In the genomic region with DNA sequence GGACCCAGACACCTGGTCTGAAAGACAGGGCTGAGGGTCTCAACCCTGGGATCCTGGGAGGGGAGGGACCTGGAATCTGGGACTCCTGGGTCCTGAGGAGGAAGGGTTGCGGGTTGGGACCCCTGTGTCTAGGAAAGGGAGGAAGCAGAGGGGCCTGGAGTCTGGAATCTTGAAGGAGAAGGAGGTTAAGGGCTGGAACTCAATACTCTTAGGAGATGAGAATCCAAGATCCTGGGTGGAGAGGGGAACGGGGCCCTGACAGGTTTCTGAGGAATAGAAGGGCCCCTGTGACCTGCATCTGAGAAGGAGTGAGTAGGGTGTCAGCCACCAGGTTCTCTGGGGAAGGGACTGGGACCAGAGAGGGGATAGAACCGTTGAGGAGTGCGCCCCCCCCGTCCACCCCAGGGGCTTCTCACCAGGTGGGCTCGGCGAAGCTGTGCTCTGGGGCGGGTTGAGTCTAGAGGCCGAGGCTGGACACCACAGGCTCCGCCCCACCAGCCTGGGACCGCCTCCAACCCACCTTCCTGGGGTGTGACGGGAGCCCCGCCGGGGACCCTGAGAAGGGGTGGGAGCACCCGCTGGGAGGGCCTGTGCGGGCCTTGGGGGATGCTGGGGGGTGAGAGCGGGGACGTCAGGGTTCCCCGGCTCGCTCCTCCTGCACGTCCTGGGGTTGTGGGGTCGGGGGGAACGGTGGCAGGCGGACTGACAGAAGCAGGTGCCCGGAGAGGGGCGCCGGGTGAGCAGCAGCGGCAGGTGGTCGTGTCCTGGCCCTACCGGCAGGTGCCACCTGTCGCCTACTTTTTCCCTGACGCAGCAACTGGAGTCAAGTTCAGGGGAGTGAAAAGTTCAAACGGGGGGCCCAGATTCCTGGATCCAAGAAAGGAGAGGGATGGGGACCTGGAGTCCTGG, we compare ENCODE assay signal across 1 cellular context.
A peak's percentile ranks its signal among the peaks of the same experiment; 100 is the strongest.
TF ChIP-seq lines count a peak whose summit lies in the region.

A gene with protein sequence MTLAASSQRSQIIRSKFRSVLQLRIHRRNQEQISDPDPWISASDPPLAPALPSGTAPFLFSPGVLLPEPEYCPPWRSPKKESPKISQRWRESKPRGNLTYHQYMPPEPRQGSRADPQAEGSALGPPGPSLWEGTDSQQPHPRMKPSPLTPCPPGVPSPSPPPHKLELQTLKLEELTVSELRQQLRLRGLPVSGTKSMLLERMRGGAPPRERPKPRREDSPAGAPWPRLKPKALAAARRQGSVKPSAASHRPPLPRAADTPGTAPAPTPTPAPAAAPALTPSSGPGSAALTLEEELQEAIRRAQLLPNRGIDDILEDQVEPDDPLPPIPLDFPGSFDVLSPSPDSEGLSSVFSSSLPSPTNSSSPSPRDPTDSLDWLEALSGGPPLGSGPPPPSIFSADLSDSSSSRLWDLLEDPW (minus strand): TSS at position 463 of the 909 bp plus-strand sequence. CDS start 694 bp downstream, outside the sequence.

TF ChIP-seq in HepG2, 621 proteins besides CTCF, POLR2A, EP300 and RAD21 (continued from another document):
- TF ChIP-seq, protein P1, sequence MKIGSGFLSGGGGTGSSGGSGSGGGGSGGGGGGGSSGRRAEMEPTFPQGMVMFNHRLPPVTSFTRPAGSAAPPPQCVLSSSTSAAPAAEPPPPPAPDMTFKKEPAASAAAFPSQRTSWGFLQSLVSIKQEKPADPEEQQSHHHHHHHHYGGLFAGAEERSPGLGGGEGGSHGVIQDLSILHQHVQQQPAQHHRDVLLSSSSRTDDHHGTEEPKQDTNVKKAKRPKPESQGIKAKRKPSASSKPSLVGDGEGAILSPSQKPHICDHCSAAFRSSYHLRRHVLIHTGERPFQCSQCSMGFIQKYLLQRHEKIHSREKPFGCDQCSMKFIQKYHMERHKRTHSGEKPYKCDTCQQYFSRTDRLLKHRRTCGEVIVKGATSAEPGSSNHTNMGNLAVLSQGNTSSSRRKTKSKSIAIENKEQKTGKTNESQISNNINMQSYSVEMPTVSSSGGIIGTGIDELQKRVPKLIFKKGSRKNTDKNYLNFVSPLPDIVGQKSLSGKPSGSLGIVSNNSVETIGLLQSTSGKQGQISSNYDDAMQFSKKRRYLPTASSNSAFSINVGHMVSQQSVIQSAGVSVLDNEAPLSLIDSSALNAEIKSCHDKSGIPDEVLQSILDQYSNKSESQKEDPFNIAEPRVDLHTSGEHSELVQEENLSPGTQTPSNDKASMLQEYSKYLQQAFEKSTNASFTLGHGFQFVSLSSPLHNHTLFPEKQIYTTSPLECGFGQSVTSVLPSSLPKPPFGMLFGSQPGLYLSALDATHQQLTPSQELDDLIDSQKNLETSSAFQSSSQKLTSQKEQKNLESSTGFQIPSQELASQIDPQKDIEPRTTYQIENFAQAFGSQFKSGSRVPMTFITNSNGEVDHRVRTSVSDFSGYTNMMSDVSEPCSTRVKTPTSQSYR (CRISPR knock-in tag; IDR thresholded peaks at IDR 0.05; ENCODE audit: borderline replicate concordance): 0 out of 2 replicates have a peak, but pooled peaks have one; percentile 2
- TF ChIP-seq ARNTL (CRISPR knock-in tag; IDR thresholded peaks at IDR 0.05) (0 out of 2 replicates have a peak, but pooled peaks have one; percentile 33), STAG1 (CRISPR knock-in tag; IDR thresholded peaks at IDR 0.05) (peak; percentile 53), FOSL2 (CRISPR knock-in tag; IDR thresholded peaks at IDR 0.05) (peak; percentile 13; the same call in 1 of the 2 replicates), MAFF (IDR thresholded peaks at IDR 0.05; ENCODE audit: low read depth, low read length) (peak; percentile 25; the same call in 1 of the 2 replicates), MYC (CRISPR knock-in tag; IDR thresholded peaks at IDR 0.05; ENCODE audit: borderline replicate concordance) (0 out of 2 replicates have a peak, but pooled peaks have one; percentile 13), TFE3 (CRISPR knock-in tag; IDR thresholded peaks at IDR 0.05) (0 out of 2 replicates have a peak, but pooled peaks have one; percentile 14), ARID4A (CRISPR knock-in tag; IDR thresholded peaks at IDR 0.05; ENCODE audit: borderline replicate concordance) (no peak), PHF5A (CRISPR knock-in tag; IDR thresholded peaks at IDR 0.05; ENCODE audit: low read depth, unreplicated experiment) (no peak), ZNF883 (CRISPR knock-in tag; IDR thresholded peaks at IDR 0.05; ENCODE audit: not compliant biosample characterization) (no peak), SNAI1 (CRISPR knock-in tag; IDR thresholded peaks at IDR 0.05; ENCODE audit: borderline replicate concordance) (0 out of 2 replicates have a peak, but pooled peaks have one; percentile 22), REXO4 (CRISPR knock-in tag; IDR thresholded peaks at IDR 0.05; ENCODE audit: borderline replicate concordance) (no peak), HOXA5 (CRISPR knock-in tag; IDR thresholded peaks at IDR 0.05) (0 out of 2 replicates have a peak, but pooled peaks have one; percentile 15), SNRNP70 (IDR thresholded peaks at IDR 0.05; ENCODE audit: low read depth, low read length) (no peak), PTBP1 (IDR thresholded peaks at IDR 0.05; ENCODE audit: low read depth, low read length, poor library complexity, severe bottlenecking) (no peak), ZNF136 (CRISPR knock-in tag; IDR thresholded peaks at IDR 0.05; ENCODE audit: low read depth) (0 out of 2 replicates have a peak, but pooled peaks have one; percentile 21), SAP130 (CRISPR knock-in tag; IDR thresholded peaks at IDR 0.05; ENCODE audit: low read depth) (peak; percentile 6; the same call in 1 of the 2 replicates), HNRNPLL (IDR thresholded peaks at IDR 0.05; ENCODE audit: low read depth, low read length, poor library complexity, severe bottlenecking) (peak; percentile 12), ONECUT2 (CRISPR knock-in tag; IDR thresholded peaks at IDR 0.05) (no peak), RARA (CRISPR knock-in tag; IDR thresholded peaks at IDR 0.05) (peak; percentile 42; the same call in 1 of the 2 replicates), ZNF552 (CRISPR knock-in tag; IDR thresholded peaks at IDR 0.05; ENCODE audit: borderline replicate concordance) (no peak), SRF (IDR thresholded peaks at IDR 0.05; ENCODE audit: low read depth, low read length) (no peak), RFX3 (CRISPR knock-in tag; IDR thresholded peaks at IDR 0.05) (no peak), PATZ1 (CRISPR knock-in tag; IDR thresholded peaks at IDR 0.05) (peak; percentile 46; the same call in 1 of the 2 replicates), ZNF263 (CRISPR knock-in tag; IDR thresholded peaks at IDR 0.05) (0 out of 2 replicates have a peak, but pooled peaks have one; percentile 8)
- TF ChIP-seq, protein P2, sequence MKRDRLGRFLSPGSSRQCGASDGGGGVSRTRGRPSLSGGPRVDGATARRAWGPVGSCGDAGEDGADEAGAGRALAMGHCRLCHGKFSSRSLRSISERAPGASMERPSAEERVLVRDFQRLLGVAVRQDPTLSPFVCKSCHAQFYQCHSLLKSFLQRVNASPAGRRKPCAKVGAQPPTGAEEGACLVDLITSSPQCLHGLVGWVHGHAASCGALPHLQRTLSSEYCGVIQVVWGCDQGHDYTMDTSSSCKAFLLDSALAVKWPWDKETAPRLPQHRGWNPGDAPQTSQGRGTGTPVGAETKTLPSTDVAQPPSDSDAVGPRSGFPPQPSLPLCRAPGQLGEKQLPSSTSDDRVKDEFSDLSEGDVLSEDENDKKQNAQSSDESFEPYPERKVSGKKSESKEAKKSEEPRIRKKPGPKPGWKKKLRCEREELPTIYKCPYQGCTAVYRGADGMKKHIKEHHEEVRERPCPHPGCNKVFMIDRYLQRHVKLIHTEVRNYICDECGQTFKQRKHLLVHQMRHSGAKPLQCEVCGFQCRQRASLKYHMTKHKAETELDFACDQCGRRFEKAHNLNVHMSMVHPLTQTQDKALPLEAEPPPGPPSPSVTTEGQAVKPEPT (CRISPR knock-in tag; IDR thresholded peaks at IDR 0.05; ENCODE audit: low read depth): 0 out of 2 replicates have a peak, but pooled peaks have one; percentile 25
